Comparison of ENCODE assay signal across 27 cellular contexts in genomic region chr9:90967171-90967570, GRCh38.
DNase-seq lines count a peak whose midpoint lies in the region; ATAC-seq and TF ChIP-seq lines count a peak whose summit lies in the region.
"Had no signal": no experiment of that assay in that cellular context is flagged by ENCODE, and none has a peak within 500 bp of the region (broad histone marks: within the 10 kb centered on the region; RNA-seq: fewer than 3 reads in every experiment).

No MANE protein-coding gene starts in this region.

- H3K4me3 ChIP-seq in MM.1S (ENCODE audit: low read length) = no peak overlapping the region
- H3K4me3 ChIP-seq: heart right ventricle, mucosa of descending colon had no signal

- CTCF ChIA-PET in activated CD4-positive, alpha-beta T cell treated with anti-CD3 and anti-CD28 coated beads for 36 hours (lab: Charles Lee) = interaction anchor here (1.8 kb wide), 1 partner anchor 52 kb away, joined by 9 read pairs; no protein-coding TSS in a partner anchor

- no peak overlapping the region for H3K4me3 Mint-ChIP-seq in activated CD4-positive, alpha-beta T cell treated with anti-CD3 and anti-CD28 coated beads for 36 hours
- H3K4me3 Mint-ChIP-seq in osteocyte (ENCODE audit: unreplicated experiment) = no peak overlapping the region
- H3K4me3 Mint-ChIP-seq: activated CD4-positive, alpha-beta memory T cell treated with anti-CD3 and anti-CD28 coated beads, Interleukin-2, amount 10 ng/mL, durations not matched to agents 7 days and 5 days; activated naive CD4-positive, alpha-beta T cell treated with anti-CD3 and anti-CD28 coated beads for 36 hours; CD8-positive, alpha-beta memory T cell; central memory CD8-positive, alpha-beta T cell; immature natural killer cell; nephron had no signal

- DNase-seq in activated CD4-positive, alpha-beta T cell treated with anti-CD3 and anti-CD28 coated beads for 36 hours = no peak
- no peak for DNase-seq in activated CD4-positive, alpha-beta T cell treated with anti-CD3 and anti-CD28 coated beads, Interleukin-2, amount 50 U/mL, for 4 hours
- peak; percentile 0 for DNase-seq in MM.1S
- DNase-seq in foreskin keratinocyte = no peak
- no peak for DNase-seq in osteocyte (ENCODE audit: extremely low spot score, unreplicated experiment)
- no peak for DNase-seq in left colon
- no peak for DNase-seq in dermis blood vessel endothelial cell
- DNase-seq in NCI-H510A (lab: John Stamatoyannopoulos, UW) = no peak
- DNase-seq: 8988T; activated CD4-positive, alpha-beta memory T cell treated with anti-CD3 and anti-CD28 coated beads, Interleukin-2, amount 10 ng/mL, durations not matched to agents 7 days and 5 days; activated naive CD4-positive, alpha-beta T cell treated with anti-CD3 and anti-CD28 coated beads for 36 hours; amygdala; CD8-positive, alpha-beta memory T cell; erythroblast; heart right ventricle; immature natural killer cell; left ventricle myocardium superior; mucosa of descending colon; NCI-H1417; NCI-H2081; NCI-H345; posterior cingulate gyrus had no signal

- H3K36me3 ChIP-seq in MM.1S (replicated peaks; ENCODE audit: insufficient read depth, low read length) = no peaks in the 10 kb centered on the region
- H3K36me3 ChIP-seq: heart right ventricle had no signal

- no peak overlapping the region for H3K27ac ChIP-seq in MM.1S (ENCODE audit: low read length)
- H3K27ac ChIP-seq in foreskin keratinocyte = peak overlapping the region; percentile 78
- H3K27ac ChIP-seq: heart right ventricle had no signal

- no peak for TF ChIP-seq CTCF in MM.1S (IDR thresholded peaks at IDR 0.05; ENCODE audit: low read length)
- TF ChIP-seq CTCF in foreskin keratinocyte (conservative IDR thresholded peaks at IDR 0.05) = no peak
- no peak for TF ChIP-seq CTCF in osteocyte (IDR thresholded peaks at IDR 0.05)

- H3K9me2 ChIP-seq in MM.1S (replicated peaks; ENCODE audit: insufficient read depth, low read length) = no peaks in the 10 kb centered on the region

- H3K36me3 Mint-ChIP-seq in activated CD4-positive, alpha-beta T cell treated with anti-CD3 and anti-CD28 coated beads for 36 hours (ENCODE audit: low read depth) = no peaks in the 10 kb centered on the region
- H3K36me3 Mint-ChIP-seq in osteocyte (ENCODE audit: unreplicated experiment) = no peaks in the 10 kb centered on the region
- H3K36me3 Mint-ChIP-seq: immature natural killer cell had no signal

- H3F3A ChIP-seq in MM.1S (ENCODE audit: insufficient read depth, low read length) = peaks cover 13% of the 10 kb centered on the region

- intact Hi-C loops in activated CD4-positive, alpha-beta T cell treated with anti-CD3 and anti-CD28 coated beads for 36 hours (cut with DNase I, micrococcal nuclease) = loop anchor here in 1 of 2 experiments (5.0 kb wide), 1 partner anchor 455 kb away; the partner anchor contains the start of gene NFIL3
- intact Hi-C loops in left colon (cut with DNase I, micrococcal nuclease) = no loop called here

- no peak overlapping the region for H2AFZ ChIP-seq in MM.1S (ENCODE audit: low read length)

- H4K20me1 ChIP-seq in MM.1S (ENCODE audit: insufficient read depth, low read length) = no peaks in the 10 kb centered on the region

- peaks cover 23% of the 10 kb centered on the region for H3K4me1 ChIP-seq in MM.1S (ENCODE audit: low read length)
- peaks cover 40% of the 10 kb centered on the region for H3K4me1 ChIP-seq in foreskin keratinocyte

- no peak overlapping the region for H3K9ac ChIP-seq in MM.1S (ENCODE audit: low read length)

- no peaks in the 10 kb centered on the region for H3K27me3 ChIP-seq in MM.1S (replicated peaks; ENCODE audit: insufficient read depth, low read length)
- H3K27me3 ChIP-seq in foreskin keratinocyte = no peaks in the 10 kb centered on the region

- H3K9me3 Mint-ChIP-seq in activated CD4-positive, alpha-beta T cell treated with anti-CD3 and anti-CD28 coated beads for 36 hours (ENCODE audit: low read depth) = no peaks in the 10 kb centered on the region
- H3K9me3 Mint-ChIP-seq in osteocyte (ENCODE audit: unreplicated experiment) = no peaks in the 10 kb centered on the region
- H3K9me3 Mint-ChIP-seq: activated naive CD4-positive, alpha-beta T cell treated with anti-CD3 and anti-CD28 coated beads for 36 hours; CD8-positive, alpha-beta memory T cell; central memory CD8-positive, alpha-beta T cell; HFFc6; immature natural killer cell; nephron had no signal

- H3K9me3 ChIP-seq in MM.1S (replicated peaks; ENCODE audit: insufficient read depth, low read length) = no peaks in the 10 kb centered on the region
- H3K9me3 ChIP-seq: heart right ventricle, mucosa of descending colon had no signal

- peaks cover 27% of the 10 kb centered on the region for H3K27me3 Mint-ChIP-seq in activated CD4-positive, alpha-beta T cell treated with anti-CD3 and anti-CD28 coated beads for 36 hours
- no peaks in the 10 kb centered on the region for H3K27me3 Mint-ChIP-seq in osteocyte (ENCODE audit: unreplicated experiment)
- H3K27me3 Mint-ChIP-seq: activated CD4-positive, alpha-beta memory T cell treated with anti-CD3 and anti-CD28 coated beads, Interleukin-2, amount 10 ng/mL, durations not matched to agents 7 days and 5 days had no signal

- peak; percentile 5 for ATAC-seq in activated CD4-positive, alpha-beta T cell treated with anti-CD3 and anti-CD28 coated beads for 36 hours
- ATAC-seq in foreskin keratinocyte (no peak), left colon (no peak)
- ATAC-seq: heart right ventricle, left ventricle myocardium superior, mucosa of descending colon, sciatic nerve, SK-N-SH treated with all-trans-retinoic acid at 6 μM for 48 hours had no signal

- POLR2A ChIA-PET in activated CD4-positive, alpha-beta T cell treated with anti-CD3 and anti-CD28 coated beads for 36 hours (lab: Charles Lee) = interaction anchor here (1.0 kb wide), 1 partner anchor 104 kb away, joined by 4 read pairs; no protein-coding TSS in a partner anchor

- H3K4me1 Mint-ChIP-seq in activated CD4-positive, alpha-beta T cell treated with anti-CD3 and anti-CD28 coated beads for 36 hours = peaks cover 37% of the 10 kb centered on the region
- peaks cover 64% of the 10 kb centered on the region for H3K4me1 Mint-ChIP-seq in osteocyte (ENCODE audit: unreplicated experiment)

- H3K27ac Mint-ChIP-seq in activated CD4-positive, alpha-beta T cell treated with anti-CD3 and anti-CD28 coated beads for 36 hours = peak overlapping the region; percentile 52
- peak overlapping the region; percentile 85 for H3K27ac Mint-ChIP-seq in osteocyte (ENCODE audit: unreplicated experiment)
- H3K27ac Mint-ChIP-seq: activated CD4-positive, alpha-beta memory T cell treated with anti-CD3 and anti-CD28 coated beads, Interleukin-2, amount 10 ng/mL, durations not matched to agents 7 days and 5 days; activated naive CD4-positive, alpha-beta T cell treated with anti-CD3 and anti-CD28 coated beads for 36 hours; CD8-positive, alpha-beta memory T cell; HFFc6; immature natural killer cell; nephron had no signal

- no peak overlapping the region for H3K4me2 ChIP-seq in MM.1S (ENCODE audit: low read depth, low read length)

- H3K79me2 ChIP-seq in MM.1S (ENCODE audit: low read length) = no peaks in the 10 kb centered on the region
